In the genomic region with DNA sequence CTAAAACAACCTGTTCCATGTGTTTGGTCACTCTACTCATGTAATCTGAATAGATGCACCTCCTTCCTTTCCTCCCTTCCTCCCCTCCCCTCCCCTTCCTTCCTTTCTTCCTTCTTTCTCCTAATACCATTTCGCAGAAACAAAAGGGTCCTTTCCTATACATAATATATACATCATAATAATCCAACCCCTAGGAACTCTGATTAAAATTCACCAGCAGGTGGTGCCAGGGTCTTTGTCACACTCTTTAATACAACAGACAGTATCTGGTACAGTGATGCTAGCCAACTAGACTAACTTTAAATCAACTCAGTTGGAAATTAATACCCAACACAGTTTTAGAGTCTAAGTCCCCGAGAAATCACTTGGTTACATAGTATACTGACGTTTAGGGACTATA, we compare ENCODE assay signal across 1 cellular context.
A peak's percentile ranks its signal among the peaks of the same experiment; 100 is the strongest.
TF ChIP-seq lines count a peak whose summit lies in the region.

No MANE protein-coding gene starts in this region.

TF ChIP-seq in K562, 482 proteins besides CTCF, POLR2A, EP300 and RAD21 (continued from another document):
- TF ChIP-seq, protein P1, sequence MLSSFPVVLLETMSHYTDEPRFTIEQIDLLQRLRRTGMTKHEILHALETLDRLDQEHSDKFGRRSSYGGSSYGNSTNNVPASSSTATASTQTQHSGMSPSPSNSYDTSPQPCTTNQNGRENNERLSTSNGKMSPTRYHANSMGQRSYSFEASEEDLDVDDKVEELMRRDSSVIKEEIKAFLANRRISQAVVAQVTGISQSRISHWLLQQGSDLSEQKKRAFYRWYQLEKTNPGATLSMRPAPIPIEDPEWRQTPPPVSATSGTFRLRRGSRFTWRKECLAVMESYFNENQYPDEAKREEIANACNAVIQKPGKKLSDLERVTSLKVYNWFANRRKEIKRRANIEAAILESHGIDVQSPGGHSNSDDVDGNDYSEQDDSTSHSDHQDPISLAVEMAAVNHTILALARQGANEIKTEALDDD (IDR thresholded peaks at IDR 0.05): peak; percentile 42; the same call in 1 of the 2 replicates
- no peak for TF ChIP-seq CREB1 (IDR thresholded peaks at IDR 0.05)
- TF ChIP-seq CREB1 (CRISPR knock-in tag; IDR thresholded peaks at IDR 0.05): no peak
